In genomic region chr18:48039769-48040215, GRCh38 we compare ENCODE assay signal across 22 cellular contexts.
"Had no signal": no experiment of that assay in that cellular context is flagged by ENCODE, and none has a peak within 500 bp of the region (broad histone marks: within the 10 kb centered on the region; RNA-seq: fewer than 3 reads in every experiment).

No MANE protein-coding gene starts in this region.

- DNase-seq: KBM-7, MV-4-11, NCI-H1048, NCI-H1105, NCI-H1417, NCI-H146, NCI-H1694 treated with DMSO at 0.1 percent for 48 hours, NCI-H1930, NCI-H2081 treated with DMSO at 0.1 percent for 48 hours, NCI-H2171, NCI-H226, NCI-H446, NCI-H510A, NCI-H524 treated with DMSO at 0.1 percent for 48 hours, NCI-H69, NCI-H774, PC-3, SHP77 treated with DMSO at 0.1 percent for 48 hours, SJCRH30 had no signal

- H3K4me1 ChIP-seq: SJCRH30 had no signal

- H3K9me3 ChIP-seq: SJCRH30 had no signal

- H3K27me3 ChIP-seq: SJCRH30 had no signal

- H3K27ac ChIP-seq: RWPE1, SJCRH30 had no signal

- H3K36me3 ChIP-seq: SJCRH30 had no signal

- H3K4me3 ChIP-seq: SJCRH30 had no signal

- ATAC-seq: Panc1, PC-3, SK-N-SH treated with all-trans-retinoic acid at 6 μM for 48 hours had no signal
